ENCODE assay signal across 1 cellular context in genomic region chr16:21033707-21034106, GRCh38.
TF ChIP-seq lines count a peak whose summit lies in the region.

No MANE protein-coding gene starts in this region.

TF ChIP-seq in K562, 482 proteins besides CTCF, POLR2A, EP300 and RAD21 (continued from another document):
- TF ChIP-seq AFF1 (IDR thresholded peaks at IDR 0.05; ENCODE audit: low read depth in 1 of 2, partially characterized antibody in 2 of 2) (no peak), TOE1 (IDR thresholded peaks at IDR 0.05; ENCODE audit: borderline replicate concordance) (no peak), TOE1 (CRISPR knock-in tag; IDR thresholded peaks at IDR 0.05; ENCODE audit: borderline replicate concordance, low read depth) (no peak), ATF1 (CRISPR knock-in tag; IDR thresholded peaks at IDR 0.05) (no peak), ATF1 (tag; IDR thresholded peaks at IDR 0.05) (peak; percentile 62; the same call in 1 of the 2 replicates), BCLAF1 (IDR thresholded peaks at IDR 0.05; ENCODE audit: borderline replicate concordance in 1 of 2, control insufficient read depth in 1 of 2, low read depth in 2 of 2, low read length in 1 of 2) (no peak), THAP12 (CRISPR knock-in tag; IDR thresholded peaks at IDR 0.05) (no peak), MXD1 (CRISPR knock-in tag; IDR thresholded peaks at IDR 0.05; ENCODE audit: borderline replicate concordance, poor library complexity, severe bottlenecking) (no peak), FOXK1 (CRISPR knock-in tag; IDR thresholded peaks at IDR 0.05; ENCODE audit: borderline replicate concordance) (no peak), HDAC6 (IDR thresholded peaks at IDR 0.05; ENCODE audit: low read depth, low read length) (no peak), ZNF57 (CRISPR knock-in tag; IDR thresholded peaks at IDR 0.05) (no peak)
